ENCODE assay signal across 25 cellular contexts in the genomic region with DNA sequence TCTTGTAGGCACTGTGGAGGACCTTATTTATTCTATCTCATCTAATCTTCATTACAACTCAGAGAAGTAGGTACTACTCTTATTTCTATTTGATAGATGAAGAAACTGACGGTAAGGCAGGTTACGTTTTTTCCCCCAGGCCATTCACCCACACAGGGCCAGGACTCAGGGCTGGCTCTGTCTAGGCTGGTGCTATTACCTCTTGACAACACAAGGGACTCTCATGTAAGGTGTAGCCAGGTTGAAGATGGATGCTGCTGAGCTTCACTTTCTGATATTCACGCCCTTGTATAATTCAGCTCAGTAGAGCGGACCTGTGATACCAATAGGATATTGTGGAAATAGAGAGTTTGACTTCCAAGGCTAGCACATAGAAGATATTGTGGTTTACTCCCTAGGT.
"Had no signal": no experiment of that assay in that cellular context is flagged by ENCODE, and none has a peak within 500 bp of the region (broad histone marks: within the 10 kb centered on the region; RNA-seq: fewer than 3 reads in every experiment).

No MANE protein-coding gene starts in this region.

- ATAC-seq: effector memory CD8-positive, alpha-beta T cell; esophagus mucosa; foreskin keratinocyte; gastrocnemius medialis; gastroesophageal sphincter; heart left ventricle; heart right ventricle had no signal

- H3K4me1 ChIP-seq: colonic mucosa, esophagus muscularis mucosa, esophagus squamous epithelium, foreskin keratinocyte, gastrocnemius medialis, gastroesophageal sphincter, heart left ventricle, heart right ventricle had no signal

- H3K36me3 ChIP-seq: colonic mucosa, esophagus muscularis mucosa, esophagus squamous epithelium, gastrocnemius medialis, gastroesophageal sphincter, heart left ventricle, heart right ventricle had no signal

- H3K79me2 ChIP-seq: hepatocyte had no signal

- H3K4me3 ChIP-seq: colonic mucosa, coronary artery, dorsolateral prefrontal cortex, esophagus muscularis mucosa, esophagus squamous epithelium, gastrocnemius medialis, gastroesophageal sphincter, heart left ventricle, heart right ventricle, hepatocyte had no signal

- H3K9me3 ChIP-seq: colonic mucosa, esophagus squamous epithelium, gastrocnemius medialis, gastroesophageal sphincter had no signal

- DNase-seq: colonic mucosa; cortex of kidney; dermis blood vessel endothelial cell; dorsolateral prefrontal cortex; effector CD4-positive, alpha-beta T cell; effector CD8-positive, alpha-beta T cell; effector memory CD4-positive, alpha-beta T cell; effector memory CD8-positive, alpha-beta T cell; erythroblast; esophagus squamous epithelium; foreskin fibroblast; foreskin keratinocyte; foreskin melanocyte; gastrocnemius medialis; glutamatergic neuron; head of caudate nucleus; heart left ventricle; heart right ventricle had no signal

- H3K9me3 Mint-ChIP-seq: dendritic cell treated with granulocyte-macrophage colony-stimulating factor and Interleukin-4, amounts not matched to agents 40 ng/mL and 50 ng/mL, for 4 days; effector memory CD8-positive, alpha-beta T cell had no signal

- H3K27ac ChIP-seq: colonic mucosa, coronary artery, dorsolateral prefrontal cortex, epithelial cell of prostate, esophagus muscularis mucosa, esophagus squamous epithelium, foreskin keratinocyte, gastrocnemius medialis, gastroesophageal sphincter, heart left ventricle, heart right ventricle, hepatocyte had no signal

- H3K4me2 ChIP-seq: hepatocyte had no signal

- H2AFZ ChIP-seq: hepatocyte had no signal

- H3K4me3 Mint-ChIP-seq: dendritic cell treated with granulocyte-macrophage colony-stimulating factor and Interleukin-4, amounts not matched to agents 40 ng/mL and 50 ng/mL, for 4 days; effector memory CD8-positive, alpha-beta T cell had no signal

- H3K27ac Mint-ChIP-seq: dendritic cell treated with granulocyte-macrophage colony-stimulating factor and Interleukin-4, amounts not matched to agents 40 ng/mL and 50 ng/mL, for 4 days; effector memory CD8-positive, alpha-beta T cell had no signal

- H3K27me3 ChIP-seq: colonic mucosa, dorsolateral prefrontal cortex, esophagus muscularis mucosa, esophagus squamous epithelium, foreskin keratinocyte, gastrocnemius medialis, gastroesophageal sphincter, hepatocyte had no signal
